Comparison of ENCODE assay signal across 8 cellular contexts in genomic region chr12:108560752-108561719, GRCh38.
DNase-seq lines count a peak whose midpoint lies in the region; ATAC-seq and TF ChIP-seq lines count a peak whose summit lies in the region.

TSS of gene SART3 (minus strand) at chr12:108561173. CDS start at chr12:108561154, 19 bp downstream.

- ATAC-seq in GM19023 (IDR thresholded peaks at IDR 0.05; ENCODE audit: unreplicated experiment) (peak; percentile 41), HG03196 (IDR thresholded peaks at IDR 0.05; ENCODE audit: unreplicated experiment) (peak; percentile 40)
- peak; percentile 42 to 44 for ATAC-seq in activated CD4-positive, CD25-positive, alpha-beta regulatory T cell treated with anti-CD3 and anti-CD28 coated beads, Interleukin-2, amount 50 U/mL, for 24 hours

- TF ChIP-seq CTCF in AG09309 (IDR thresholded peaks at IDR 0.05; ENCODE audit: control insufficient read depth, insufficient read depth, low read depth, low read length, missing control alignments): no peak

- DNase-seq in AG09309 (ENCODE audit: low read depth) (peak; percentile 58), NCI-H446 (lab: John Stamatoyannopoulos, UW) (peak; percentile 89 to 93), cerebellar cortex (ENCODE audit: low spot score) (peak; percentile 96), islet precursor cell (peak; percentile 90)
- DNase-seq in stimulated activated CD4-positive, alpha-beta T cell treated with anti-CD3 and anti-CD28 coated beads, Interleukin-12 subunit alpha, Interleukin-12 subunit beta, amount 100 ng/mL, for 4 hours: peak; percentile 76

- H3K4me3 ChIP-seq in AG09309 (ENCODE audit: control insufficient read depth, low read depth, low read length): peak within 1 kb of the TSS; percentile 97

Comparison
In these comparisons a context has a peak if more than half of its experiments do, and no peak if none do; other contexts are left out.
1. Peak in every context shown above with its lines: DNase-seq, ATAC-seq and H3K4me3 ChIP-seq.